Comparison of ENCODE assay signal across 8 cellular contexts in the genomic region with DNA sequence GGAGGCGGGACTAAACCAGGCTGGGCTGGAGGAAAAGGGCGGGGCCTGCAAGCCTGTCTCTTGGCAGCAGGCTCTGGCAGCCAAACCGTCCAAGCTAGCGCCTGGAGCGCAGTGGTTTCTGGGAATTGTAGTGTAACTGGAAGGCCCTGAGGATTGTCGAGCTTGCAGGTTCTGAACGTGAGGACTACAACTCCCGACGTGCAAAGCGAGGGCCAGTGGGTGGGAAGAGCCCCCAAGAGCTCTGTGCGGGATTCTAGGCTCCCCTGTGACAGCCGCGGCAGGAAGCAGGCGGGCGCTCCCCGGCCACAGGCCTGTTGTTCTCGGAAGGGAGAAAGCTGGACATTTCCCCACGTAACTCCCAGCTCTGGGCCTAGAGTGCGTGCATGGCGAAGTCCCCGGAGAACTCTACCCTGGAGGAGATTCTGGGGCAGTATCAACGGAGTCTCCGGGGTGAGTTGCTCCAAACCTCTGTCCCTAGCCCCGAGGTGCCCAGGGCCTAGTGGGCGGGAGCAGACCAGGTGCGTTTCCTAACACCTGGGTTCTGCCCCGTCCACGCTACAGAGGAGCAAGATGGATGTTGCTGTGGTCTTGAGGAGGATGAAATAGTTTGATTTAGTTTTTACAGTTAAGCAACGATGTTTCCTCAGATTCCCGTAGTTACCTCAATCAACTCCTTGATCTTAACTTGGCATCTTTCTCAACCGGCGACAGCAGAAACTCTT. TPM values are rescaled to one million over a fixed set of nuclear protein-coding genes. Genes with fewer than 3 reads are reported as not detected.
DNase-seq lines count a peak whose midpoint lies in the region; TF ChIP-seq lines count a peak whose summit lies in the region.

A gene (plus strand): TSS at position 251 of the 722 bp plus-strand sequence. CDS start 133 bp downstream, at position 384.

- H3K27ac Mint-ChIP-seq in H9: peak within 1 kb of the TSS; percentile 97 to 98 (median 97)
- peak within 1 kb of the TSS; percentile 99 to 100 (median 99) for H3K27ac Mint-ChIP-seq in nephron
- peak within 1 kb of the TSS; percentile 97 for H3K27ac Mint-ChIP-seq in stimulated activated naive CD8-positive, alpha-beta T cell treated with anti-CD3 and anti-CD28 coated beads, Interleukin-15, Interleukin-2, amounts not matched to agents 100 ng/mL and 50 ng/mL, for 24 hours

- H3K4me3 Mint-ChIP-seq in H9 (peak within 1 kb of the TSS; percentile 89 to 90), nephron (peak within 1 kb of the TSS; percentile 91 to 94 (median 93))
- peak within 1 kb of the TSS; percentile 93 for H3K4me3 Mint-ChIP-seq in stimulated activated naive CD8-positive, alpha-beta T cell treated with anti-CD3 and anti-CD28 coated beads, Interleukin-15, Interleukin-2, amounts not matched to agents 100 ng/mL and 50 ng/mL, for 24 hours

- H3K4me3 ChIP-seq in MG63 (peak within 1 kb of the TSS; percentile 93), fibroblast of the aortic adventitia (ENCODE audit: low read depth, low read length) (peak within 1 kb of the TSS; percentile 91)

- WGBS in H9 (ENCODE audit: extremely low coverage, insufficient read length, low lambda C conversion rate): no CpG with 5 or more reads among the region's 32 CpGs

- no peak for TF ChIP-seq CTCF in H9 (conservative IDR thresholded peaks at IDR 0.05)
- TF ChIP-seq CTCF in fibroblast of the aortic adventitia (IDR thresholded peaks at IDR 0.05; ENCODE audit: insufficient read depth, low read length): no peak
- TF ChIP-seq CTCF in nephron (IDR thresholded peaks at IDR 0.05; ENCODE audit: unreplicated experiment in 3 of 3): no peak

- H3K27me3 ChIP-seq in H9 (ENCODE audit: insufficient read depth, low read length) (no peaks in the 10 kb centered on the region), MG63 (no peaks in the 10 kb centered on the region)

- H2BK20ac ChIP-seq in H9 (ENCODE audit: low read depth, low read length, poor library complexity, severe bottlenecking): no peak within 1 kb of the TSS

- H3K27me3 Mint-ChIP-seq in H9 (ENCODE audit: low read depth): no peaks in the 10 kb centered on the region
- no peaks in the 10 kb centered on the region for H3K27me3 Mint-ChIP-seq in nephron (ENCODE audit: low read depth)
- H3K27me3 Mint-ChIP-seq in stimulated activated naive CD8-positive, alpha-beta T cell treated with anti-CD3 and anti-CD28 coated beads, Interleukin-15, Interleukin-2, amounts not matched to agents 100 ng/mL and 50 ng/mL, for 24 hours: no peaks in the 10 kb centered on the region

- peaks cover 13% of the 10 kb centered on the region for H3K23me2 ChIP-seq in H9 (ENCODE audit: insufficient read length, low read depth, low read length, poor library complexity, severe bottlenecking)

- H2BK120ac ChIP-seq in H9 (ENCODE audit: low read depth, low read length, poor library complexity, severe bottlenecking): no peak within 1 kb of the TSS

- H3K36me3 Mint-ChIP-seq in H9 (ENCODE audit: insufficient read depth in 1 of 3, low read depth in 3 of 3) (no peaks in the 10 kb centered on the region; a peak in 2 of 7 replicates), nephron (ENCODE audit: low read depth) (peaks cover 5% of the 10 kb centered on the region)
- H3K36me3 Mint-ChIP-seq in stimulated activated naive CD8-positive, alpha-beta T cell treated with anti-CD3 and anti-CD28 coated beads, Interleukin-15, Interleukin-2, amounts not matched to agents 100 ng/mL and 50 ng/mL, for 24 hours (ENCODE audit: low read depth): peaks cover 9% of the 10 kb centered on the region

- peaks cover 16% of the 10 kb centered on the region; the same call in 1 of the 2 replicates for H3K79me2 ChIP-seq in H9 (ENCODE audit: insufficient read depth, low read length)

- no peak within 1 kb of the TSS for H4K5ac ChIP-seq in H9 (ENCODE audit: insufficient read length, low read depth, low read length)

- no peaks in the 10 kb centered on the region for H3K9me3 ChIP-seq in H9 (ENCODE audit: control insufficient read depth, low read depth, low read length)
- no peaks in the 10 kb centered on the region for H3K9me3 ChIP-seq in MG63

- no peak within 1 kb of the TSS for H2BK5ac ChIP-seq in H9 (ENCODE audit: insufficient read length, low read length)

- H4K20me1 ChIP-seq in H9 (ENCODE audit: control insufficient read depth, insufficient read depth, insufficient read length): no peaks in the 10 kb centered on the region

- DNase-seq in ELR (ENCODE audit: low read depth) (peak; percentile 100), H9 (peak; percentile 100), MG63 (peak; percentile 99), SHP77 treated with DMSO at 0.1 percent for 48 hours (lab: John Stamatoyannopoulos, UW) (peak; percentile 99), fibroblast of the aortic adventitia (ENCODE audit: low read depth) (peak; percentile 100)
- DNase-seq in activated effector memory CD4-positive, alpha-beta T cell treated with anti-CD3 and anti-CD28 coated beads, Interleukin-2, amount 50 U/mL, for 16 hours: peak; percentile 97

- H3K27ac ChIP-seq in H9 (ENCODE audit: insufficient read length, low read depth, low read length): no peak within 1 kb of the TSS

- H3K9me3 Mint-ChIP-seq in H9 (no peaks in the 10 kb centered on the region), nephron (no peaks in the 10 kb centered on the region)
- H3K9me3 Mint-ChIP-seq in stimulated activated naive CD8-positive, alpha-beta T cell treated with anti-CD3 and anti-CD28 coated beads, Interleukin-15, Interleukin-2, amounts not matched to agents 100 ng/mL and 50 ng/mL, for 24 hours: no peaks in the 10 kb centered on the region

- peak within 1 kb of the TSS; percentile 82 for H2AFZ ChIP-seq in H9 (ENCODE audit: low read length)

- H3K4me1 Mint-ChIP-seq in H9: peaks cover 20 to 31% of the 10 kb centered on the region in 2 experiments
- H3K4me1 Mint-ChIP-seq in nephron: peaks cover 21% of the 10 kb centered on the region
- H3K4me1 Mint-ChIP-seq in stimulated activated naive CD8-positive, alpha-beta T cell treated with anti-CD3 and anti-CD28 coated beads, Interleukin-15, Interleukin-2, amounts not matched to agents 100 ng/mL and 50 ng/mL, for 24 hours (ENCODE audit: low read depth): peaks cover 48% of the 10 kb centered on the region

- no peak within 1 kb of the TSS for H2BK12ac ChIP-seq in H9 (ENCODE audit: insufficient read length, low read depth, low read length)

- H3K4me2 ChIP-seq in H9 (ENCODE audit: insufficient read depth, insufficient read length, low read length): peak within 1 kb of the TSS; percentile 80

- no peak within 1 kb of the TSS for H3K56ac ChIP-seq in H9 (ENCODE audit: insufficient read length, low read depth, low read length)

- no peak within 1 kb of the TSS for H4K91ac ChIP-seq in H9 (ENCODE audit: insufficient read length, low read depth, low read length)

- no peak within 1 kb of the TSS for H3K23ac ChIP-seq in H9 (ENCODE audit: insufficient read length, low read depth, low read length)

- H3K14ac ChIP-seq in H9 (ENCODE audit: insufficient read depth, low read length): 0 out of 2 replicates have a peak within 1 kb of the TSS, but pooled peaks have one; percentile 68

- H3K4ac ChIP-seq in H9 (ENCODE audit: low read depth, low read length): no peak within 1 kb of the TSS

- H3K9ac ChIP-seq in H9 (ENCODE audit: extremely low read depth, insufficient read length, low read length): peak within 1 kb of the TSS; percentile 56

- H2AK5ac ChIP-seq in H9 (ENCODE audit: insufficient read length, low read length): no peak within 1 kb of the TSS

- H3K36me3 ChIP-seq in MG63: no peaks in the 10 kb centered on the region

- no peak within 1 kb of the TSS for H2BK15ac ChIP-seq in H9 (ENCODE audit: low read depth, low read length)

- H3K4me1 ChIP-seq in H9 (ENCODE audit: insufficient read depth, low read length): peaks cover 2% of the 10 kb centered on the region; the same call in 1 of the 2 replicates

- H3K79me1 ChIP-seq in H9 (ENCODE audit: insufficient read depth, low read depth, low read length, poor library complexity, severe bottlenecking): no peaks in the 10 kb centered on the region

- no peak within 1 kb of the TSS for H4K8ac ChIP-seq in H9 (replicated peaks; ENCODE audit: insufficient read length, low read depth, low read length)

- no peak within 1 kb of the TSS for H3T11ph ChIP-seq in H9 (ENCODE audit: low read length)

- no peak within 1 kb of the TSS for H3K18ac ChIP-seq in H9 (ENCODE audit: insufficient read length, low read depth, low read length)

RNA-seq across cellular contexts. Expression of the gene that starts here (rescaled TPM):
- total RNA-seq in H9 (2021) (10.0 and 11.4 TPM in 2 replicates), fibroblast of the aortic adventitia (ENCODE audit: low replicate concordance) (69.2 and 95.1 TPM in 2 replicates)
- 17.2 and 19.2 TPM in 2 replicates for total RNA-seq in MG63 (2014; rRNA removed; shearing (Covaris generic); ENCODE audit: low replicate concordance)
